ENCODE assay signal across 8 cellular contexts in genomic region chr14:68816183-68816942, GRCh38. TPM values are rescaled to one million over a fixed set of nuclear protein-coding genes. Genes with fewer than 3 reads are reported as not detected.
DNase-seq lines count a peak whose midpoint lies in the region; ATAC-seq and TF ChIP-seq lines count a peak whose summit lies in the region.

No MANE protein-coding gene starts in this region.

- peaks cover 20% of the 10 kb centered on the region for H3K4me1 ChIP-seq in right cardiac atrium (ENCODE audit: control insufficient read depth, insufficient read depth, low read length)
- peaks cover 70% of the 10 kb centered on the region for H3K4me1 ChIP-seq in vagina

- intact Hi-C loops in right cardiac atrium (cut with DNase I) (loop anchor here (5.0 kb wide), 2 partner anchors 569 to 874 kb away; no protein-coding TSS in a partner anchor), vagina (cut with DNase I) (loop anchor here (5.0 kb wide), 1 partner anchor 569 kb away; no protein-coding TSS in a partner anchor)

- peak; percentile 93 for TF ChIP-seq CTCF in GM12874 (IDR thresholded peaks at IDR 0.05; ENCODE audit: insufficient read depth, low read depth, low read length)
- peak; percentile 82 to 99 (median 96) for TF ChIP-seq CTCF in vagina (IDR thresholded peaks at IDR 0.05)

- H3K36me3 ChIP-seq in vagina = no peaks in the 10 kb centered on the region

- H3K27ac ChIP-seq in angular gyrus (ENCODE audit: low read depth, low read length) (peak overlapping the region; percentile 97), right cardiac atrium (ENCODE audit: low read length) (peak overlapping the region; percentile 91), vagina (peak overlapping the region; percentile 95)

- WGBS in right cardiac atrium = 2% methylated on average over 82 of the region's 82 CpGs

- peak; percentile 53 for DNase-seq in NCI-H1417 treated with DMSO at 0.1 percent for 48 hours (lab: John Stamatoyannopoulos, UW)
- DNase-seq in T-helper 2 cell = peak; percentile 81 to 92 (median 82)
- DNase-seq in right cardiac atrium = peak; percentile 91 to 97 (median 97)
- peak; percentile 49 for DNase-seq in renal cortical epithelial cell (ENCODE audit: low read depth)
- DNase-seq in vagina (ENCODE audit: extremely low spot score in 2 of 2) = no peak

- H3K27me3 ChIP-seq in right cardiac atrium (ENCODE audit: control insufficient read depth, insufficient read depth) = no peaks in the 10 kb centered on the region
- H3K27me3 ChIP-seq in vagina = no peaks in the 10 kb centered on the region

- ATAC-seq in HG02763 (IDR thresholded peaks at IDR 0.05; ENCODE audit: unreplicated experiment) = peak; percentile 48
- peak; percentile 92 to 94 for ATAC-seq in right cardiac atrium

- H3K4me3 ChIP-seq in right cardiac atrium (ENCODE audit: low read length) = peak overlapping the region; percentile 18
- H3K4me3 ChIP-seq in vagina = peak overlapping the region; percentile 48 to 67

- H3K9me3 ChIP-seq in right cardiac atrium (ENCODE audit: control insufficient read depth, low read length) (no peaks in the 10 kb centered on the region), vagina (no peaks in the 10 kb centered on the region)

- TF ChIP-seq POLR2A in vagina (IDR thresholded peaks at IDR 0.05) = peak in 1 of 2 donors; percentile 36

RNA-seq across cellular contexts. Expression of gene ZFP36L1, which starts 23.5 kb away (rescaled TPM):
- total RNA-seq in right cardiac atrium = 100 to 1,000 TPM in 3 of 4 donors, 10 to 100 TPM in 1; 97.4 to 132 (median 117) TPM
- 45.2 TPM for polyA plus RNA-seq in right cardiac atrium
- total RNA-seq in renal cortical epithelial cell = 158 and 462 TPM in 2 replicates
- 1,405 TPM for total RNA-seq in vagina

Comparison
In these comparisons a context has a peak if more than half of its experiments do, and no peak if none do; other contexts are left out.
1. DNase-seq: peak in NCI-H1417 treated with DMSO at 0.1 percent for 48 hours (single experiment), T-helper 2 cell (5 of 5), right cardiac atrium (3 of 3) and renal cortical epithelial cell (single experiment); none in vagina (0 of 2).
2. Peak in every context shown above with its lines, with median percentiles within 50 percentile points of each other: H3K27ac ChIP-seq.